Comparison of ENCODE assay signal across 8 cellular contexts in the genomic region with DNA sequence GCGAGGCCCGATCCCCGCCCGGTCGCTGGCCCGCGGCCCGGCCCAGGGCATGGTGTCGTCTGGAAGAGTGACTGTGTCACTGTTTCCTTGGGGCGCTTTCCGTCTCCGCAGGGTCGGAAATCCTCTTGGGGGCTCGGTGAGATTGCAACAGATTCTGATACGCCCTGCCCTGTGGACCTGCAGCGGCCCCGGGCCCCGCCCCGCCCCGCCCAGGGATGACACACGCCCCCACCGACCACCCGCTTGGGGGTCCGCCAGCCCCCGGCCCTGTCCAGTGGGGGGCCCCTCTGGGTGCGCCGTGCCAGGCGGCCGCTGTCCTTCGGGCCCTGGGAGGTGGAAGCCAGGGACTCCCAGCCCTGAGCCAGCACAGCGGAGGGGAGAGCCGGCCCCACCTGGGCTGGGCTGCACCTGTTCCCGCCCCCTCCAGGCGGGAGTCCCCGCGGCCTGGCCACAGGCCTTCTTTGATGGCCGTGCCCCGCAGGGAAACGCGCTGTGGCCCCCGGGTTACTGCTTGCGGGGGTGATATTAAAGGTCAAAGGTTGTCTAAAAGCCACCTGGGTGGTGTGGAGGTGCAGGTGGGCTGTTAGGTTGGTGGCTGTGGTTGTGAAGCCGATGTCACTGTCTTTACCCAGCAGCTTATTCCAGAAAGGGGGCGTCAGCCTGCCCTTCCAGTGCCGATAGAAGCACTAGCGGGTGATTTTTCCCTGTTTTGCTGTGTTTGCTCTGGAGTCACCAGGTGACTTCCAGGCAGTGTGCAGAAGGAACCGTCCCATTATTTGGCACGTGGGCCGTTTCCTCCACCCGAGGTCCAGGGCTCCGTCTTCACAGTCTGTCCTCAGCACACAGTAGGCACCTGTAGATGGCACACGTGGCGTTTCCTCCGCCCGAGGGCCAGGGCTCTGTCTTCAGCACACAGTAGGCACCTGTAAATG. TPM values are rescaled to one million over a fixed set of nuclear protein-coding genes. Genes with fewer than 3 reads are reported as not detected.
DNase-seq lines count a peak whose midpoint lies in the region; ATAC-seq and TF ChIP-seq lines count a peak whose summit lies in the region.

No MANE protein-coding gene starts in this region.

- H3K27me3 ChIP-seq in adipocyte (replicated peaks; ENCODE audit: control insufficient read depth, insufficient read depth, low read length) = no peaks in the 10 kb centered on the region
- H3K27me3 ChIP-seq in stomach smooth muscle (ENCODE audit: control insufficient read depth in 1 of 2, insufficient read depth in 2 of 2, low read length in 2 of 2) = peaks cover 12 to 24% of the 10 kb centered on the region in 2 donors

- peak; percentile 44 for DNase-seq in NCI-H2171 (lab: John Stamatoyannopoulos, UW)
- peak; percentile 52 for DNase-seq in adipocyte (ENCODE audit: low read depth)
- peak in 1 of 2 donors; percentile 54 for DNase-seq in left colon
- DNase-seq in SKM-1 treated with dmso at 0.1 percent for 144 hours (lab: John Stamatoyannopoulos, UW; ENCODE audit: unreplicated experiment) = no peak
- no peak for DNase-seq in amniotic stem cell (lab: John Stamatoyannopoulos, UW)

- H3K4me3 ChIP-seq in adipocyte (ENCODE audit: low read length) = peak overlapping the region; percentile 83
- peak overlapping the region; percentile 51 to 76 for H3K4me3 ChIP-seq in stomach smooth muscle (ENCODE audit: low read length in 2 of 2)

- H3K27ac ChIP-seq in 22Rv1 (peak overlapping the region; percentile 95), stomach smooth muscle (ENCODE audit: low read length) (no peak overlapping the region)

- no peak for TF ChIP-seq CTCF in 22Rv1 (IDR thresholded peaks at IDR 0.05)

- H3K9ac ChIP-seq in adipocyte (ENCODE audit: low read length) = peak overlapping the region; percentile 84
- H3K9ac ChIP-seq in stomach smooth muscle (ENCODE audit: low read length in 2 of 2) = peak overlapping the region; percentile 29 to 55

- no peaks in the 10 kb centered on the region for H3K36me3 ChIP-seq in adipocyte (ENCODE audit: control insufficient read depth, insufficient read depth, low read length, severe bottlenecking)
- H3K36me3 ChIP-seq in stomach smooth muscle (ENCODE audit: control insufficient read depth in 2 of 2, insufficient read depth in 2 of 2, low read length in 2 of 2) = no peaks in the 10 kb centered on the region

- H3K9me3 ChIP-seq in adipocyte (ENCODE audit: control insufficient read depth, low read length) (no peaks in the 10 kb centered on the region), stomach smooth muscle (ENCODE audit: control insufficient read depth in 2 of 2, low read length in 2 of 2) (no peaks in the 10 kb centered on the region)

- intact Hi-C loops in left colon (cut with DNase I, micrococcal nuclease) = no loop called here

- H3K4me1 ChIP-seq in adipocyte (ENCODE audit: control insufficient read depth, insufficient read depth, low read length) (peaks cover 7% of the 10 kb centered on the region), stomach smooth muscle (ENCODE audit: control insufficient read depth, insufficient read depth, low read length) (peaks cover 42% of the 10 kb centered on the region)

- ATAC-seq in GM18867 (IDR thresholded peaks at IDR 0.05; ENCODE audit: unreplicated experiment) (peak; percentile 20), left colon (peak; percentile 50)

RNA-seq across cellular contexts. Expression of gene TBC1D24, which starts 0.8 kb away (rescaled TPM):
- 10 to 100 TPM in 1 of 2 donors, 1 to 10 TPM in 1; 8.9 to 11.1 TPM for total RNA-seq in left colon

RNA-seq across cellular contexts. Expression of gene NTN3, which starts 4.6 kb away (rescaled TPM):
- total RNA-seq in left colon = not detected

RNA-seq across cellular contexts. Expression of gene TEDC2, which starts 15.8 kb away (rescaled TPM):
- 1 to 10 TPM; 1.3 to 5.6 TPM for total RNA-seq in left colon

RNA-seq across cellular contexts. Expression of gene ATP6V0C, which starts 38.1 kb away (rescaled TPM):
- 100 to 1,000 TPM; 218 to 230 TPM for total RNA-seq in left colon

RNA-seq across cellular contexts. Expression of gene AMDHD2, which starts 44.5 kb away (rescaled TPM):
- total RNA-seq in left colon = 10 to 100 TPM; 31.5 to 31.7 TPM

Comparison
In these comparisons a context has a peak if more than half of its experiments do, and no peak if none do; other contexts are left out.
1. DNase-seq: peak in NCI-H2171 (single experiment) and adipocyte (single experiment); none in SKM-1 treated with dmso at 0.1 percent for 144 hours (single experiment) and amniotic stem cell (single experiment).